Comparison of ENCODE assay signal across 19 cellular contexts in the genomic region with DNA sequence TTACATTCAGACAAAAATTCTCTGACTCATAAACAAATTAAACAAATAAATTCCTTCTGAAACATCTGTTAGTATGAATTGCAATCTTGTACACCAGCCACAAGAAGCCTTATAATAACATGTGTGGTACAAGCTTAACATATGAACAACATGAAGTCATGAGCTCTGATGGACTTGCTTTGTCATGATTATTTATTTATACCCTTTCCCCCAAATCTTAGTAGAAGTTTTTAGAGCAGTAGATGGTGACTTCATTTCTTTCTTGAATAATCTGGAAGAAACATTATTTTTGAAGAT.
"Had no signal": no experiment of that assay in that cellular context is flagged by ENCODE, and none has a peak within 500 bp of the region (broad histone marks: within the 10 kb centered on the region; RNA-seq: fewer than 3 reads in every experiment).

No MANE protein-coding gene starts in this region.

- H3K27me3 ChIP-seq: ascending aorta, gastroesophageal sphincter, heart right ventricle, transverse colon had no signal

- H3K79me2 ChIP-seq: parathyroid adenoma had no signal

- H3K4me3 ChIP-seq: ascending aorta, gastroesophageal sphincter, heart right ventricle, skin epidermis, transverse colon had no signal

- H3K4me1 Mint-ChIP-seq: naive thymus-derived CD4-positive, alpha-beta T cell had no signal

- H3K9ac ChIP-seq: parathyroid adenoma had no signal

- DNase-seq: activated CD4-positive, alpha-beta T cell treated with anti-CD3 and anti-CD28 coated beads, Interleukin-2, amount 50 U/mL, for 1 hour; activated naive CD4-positive, alpha-beta T cell; left colon; mammary epithelial cell; naive thymus-derived CD4-positive, alpha-beta T cell; stimulated activated CD4-positive, alpha-beta T cell treated with anti-CD3 and anti-CD28 coated beads, Interleukin-4, amount 100 ng/mL, for 24 hours; stimulated activated naive CD4-positive, alpha-beta T cell; substantia nigra; T-helper 9 cell; transverse colon had no signal

- FAIRE-seq: islet of Langerhans had no signal

- H3K27ac Mint-ChIP-seq: activated T-helper 1 cell treated with anti-CD3 and anti-CD28 coated beads, Interleukin-12 subunit alpha, Interleukin-12 subunit beta, Interleukin-2, Interleukin-4 antibody, amounts not matched to agents 30 ng/mL and 10 ng/mL and 1 ng/mL, durations not matched to agents 14 hours and 24 hours and 36 hours; naive thymus-derived CD4-positive, alpha-beta T cell had no signal

- H3K27ac ChIP-seq: ascending aorta, gastroesophageal sphincter, parathyroid adenoma, transverse colon had no signal

- ATAC-seq: activated CD4-positive, CD25-positive, alpha-beta regulatory T cell treated with anti-CD3 and anti-CD28 coated beads, Interleukin-2, amount 50 U/mL, for 24 hours; esophagus mucosa; gastroesophageal sphincter; left colon; naive thymus-derived CD4-positive, alpha-beta T cell had no signal

- H3K36me3 ChIP-seq: ascending aorta, gastroesophageal sphincter, heart right ventricle, transverse colon had no signal

- H3K4me3 Mint-ChIP-seq: activated T-helper 1 cell treated with anti-CD3 and anti-CD28 coated beads, Interleukin-12 subunit alpha, Interleukin-12 subunit beta, Interleukin-2, Interleukin-4 antibody, amounts not matched to agents 30 ng/mL and 10 ng/mL and 1 ng/mL, durations not matched to agents 14 hours and 24 hours and 36 hours; naive thymus-derived CD4-positive, alpha-beta T cell had no signal

- H3K27me3 Mint-ChIP-seq: naive thymus-derived CD4-positive, alpha-beta T cell had no signal

- H3K9me3 ChIP-seq: ascending aorta, gastroesophageal sphincter, transverse colon had no signal

- H3K36me3 Mint-ChIP-seq: naive thymus-derived CD4-positive, alpha-beta T cell had no signal

- H2AFZ ChIP-seq: parathyroid adenoma had no signal

- H3K4me1 ChIP-seq: ascending aorta, gastroesophageal sphincter, heart right ventricle, parathyroid adenoma, transverse colon had no signal
